Comparison of ENCODE assay signal across 10 cellular contexts in the genomic region with DNA sequence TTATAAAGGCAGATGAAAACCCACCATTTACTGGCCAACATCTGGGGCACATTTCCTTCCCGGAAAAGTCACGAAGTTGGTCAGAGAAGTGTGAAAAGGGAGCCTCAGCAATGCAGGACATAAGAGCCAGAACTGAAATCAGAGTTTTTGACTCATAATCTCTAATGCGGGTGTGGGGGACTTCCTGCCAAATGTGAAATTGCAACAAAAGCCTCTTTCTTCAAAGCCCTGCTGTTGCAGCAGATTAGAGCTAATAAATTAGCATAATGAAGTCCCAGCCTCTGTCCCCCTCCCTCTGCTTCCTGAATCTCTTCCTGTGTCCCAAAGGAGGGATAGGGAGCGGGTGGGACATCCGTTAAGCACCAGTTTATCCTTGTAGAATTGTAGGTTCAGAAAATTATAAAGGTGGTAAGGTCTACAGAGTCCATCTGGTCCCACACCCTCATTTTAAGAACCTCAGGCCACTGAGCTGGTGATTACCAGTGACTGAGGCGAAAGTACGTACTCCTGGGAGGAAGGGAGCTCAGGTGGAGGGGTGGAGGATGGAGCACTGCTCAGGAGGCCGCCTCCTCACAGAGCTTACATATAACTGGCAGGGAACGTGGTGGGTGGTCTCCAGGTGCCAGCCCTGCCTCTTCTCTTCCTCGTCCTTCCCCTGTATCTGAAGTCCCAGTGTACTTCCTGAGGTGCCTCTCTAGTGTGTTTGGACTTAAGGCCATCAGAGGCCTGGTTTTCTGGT. TPM values are rescaled to one million over a fixed set of nuclear protein-coding genes. Genes with fewer than 3 reads are reported as not detected.
DNase-seq lines count a peak whose midpoint lies in the region; ATAC-seq, FAIRE-seq and TF ChIP-seq lines count a peak whose summit lies in the region.
"Had no signal": no experiment of that assay in that cellular context is flagged by ENCODE, and none has a peak within 500 bp of the region (broad histone marks: within the 10 kb centered on the region; RNA-seq: fewer than 3 reads in every experiment).

No MANE protein-coding gene starts in this region.

- peaks cover 1% of the 10 kb centered on the region for H3K79me2 ChIP-seq in endothelial cell of umbilical vein (ENCODE audit: control insufficient read depth, insufficient read depth, low read length)

- no peaks in the 10 kb centered on the region for H3K27me3 Mint-ChIP-seq in stimulated activated naive CD8-positive, alpha-beta T cell treated with anti-CD3 and anti-CD28 coated beads, Interleukin-15, Interleukin-2, amounts not matched to agents 100 ng/mL and 50 ng/mL, for 24 hours

- no peak overlapping the region for H2AFZ ChIP-seq in endothelial cell of umbilical vein (ENCODE audit: low read depth, low read length)

- H3K36me3 Mint-ChIP-seq in stimulated activated naive CD8-positive, alpha-beta T cell treated with anti-CD3 and anti-CD28 coated beads, Interleukin-15, Interleukin-2, amounts not matched to agents 100 ng/mL and 50 ng/mL, for 24 hours (ENCODE audit: low read depth), result peaks cover 50% of the 10 kb centered on the region

- no peak overlapping the region for H3K4me2 ChIP-seq in endothelial cell of umbilical vein (ENCODE audit: insufficient read depth, low read length)

- DNase-seq in NK-92 treated with Interleukin-12 subunit alpha and Interleukin-12 subunit beta, amount 100 ng/mL, for 24 hours (lab: John Stamatoyannopoulos, UW), result peak; percentile 19
- DNase-seq in NK-92 (lab: John Stamatoyannopoulos, UW; ENCODE audit: unreplicated experiment) (no peak), endothelial cell of umbilical vein (ENCODE audit: low read depth, low spot score) (peak; percentile 46), hepatic stellate cell (ENCODE audit: low spot score) (no peak), NCI-H146 treated with DMSO at 0.1 percent for 48 hours (lab: John Stamatoyannopoulos, UW; ENCODE audit: unreplicated experiment) (no peak), RKO (ENCODE audit: low spot score) (no peak)
- DNase-seq: NCI-H1436 treated with DMSO at 0.1 percent for 48 hours had no signal

- dilution Hi-C loops in endothelial cell of umbilical vein (cut with MboI; ENCODE audit: extremely low pct_ligation_motif_present, low sequenced_read_pairs), result no loop called here

- ATAC-seq in HG03095 (IDR thresholded peaks at IDR 0.05; ENCODE audit: unreplicated experiment), result peak; percentile 67

- no peaks in the 10 kb centered on the region for H3K27me3 ChIP-seq in endothelial cell of umbilical vein (ENCODE audit: control insufficient read depth in 2 of 2, insufficient read depth in 2 of 2, low read length in 2 of 2)

- H4K20me1 ChIP-seq in endothelial cell of umbilical vein (replicated peaks; ENCODE audit: control insufficient read depth, extremely low read depth, insufficient read depth, low read length), result no peaks in the 10 kb centered on the region

- peak overlapping the region; percentile 36 for H3K27ac Mint-ChIP-seq in stimulated activated naive CD8-positive, alpha-beta T cell treated with anti-CD3 and anti-CD28 coated beads, Interleukin-15, Interleukin-2, amounts not matched to agents 100 ng/mL and 50 ng/mL, for 24 hours

- POLR2A ChIA-PET in endothelial cell of umbilical vein (lab: Charles Lee), result no interaction called here

- CTCF ChIA-PET in endothelial cell of umbilical vein (lab: Charles Lee), result interaction anchor here (4.0 kb wide), 1 partner anchor 116 kb away, joined by 18 read pairs; no protein-coding TSS in a partner anchor

- peaks cover 54% of the 10 kb centered on the region for H3K4me1 Mint-ChIP-seq in stimulated activated naive CD8-positive, alpha-beta T cell treated with anti-CD3 and anti-CD28 coated beads, Interleukin-15, Interleukin-2, amounts not matched to agents 100 ng/mL and 50 ng/mL, for 24 hours (ENCODE audit: low read depth)

- no peak for FAIRE-seq in endothelial cell of umbilical vein (lab: Jason Lieb, UNC)

- no peak overlapping the region for H3K9ac ChIP-seq in endothelial cell of umbilical vein (replicated peaks; ENCODE audit: extremely low read depth, insufficient read depth, low read length)

- H3K4me1 ChIP-seq in endothelial cell of umbilical vein (ENCODE audit: control insufficient read depth, extremely low read depth, insufficient read depth, low read length), result peaks cover 22% of the 10 kb centered on the region

- no peaks in the 10 kb centered on the region for H3K9me3 ChIP-seq in endothelial cell of umbilical vein (replicated peaks; ENCODE audit: control insufficient read depth, insufficient read depth, low read length)

- H3K4me3 Mint-ChIP-seq in stimulated activated naive CD8-positive, alpha-beta T cell treated with anti-CD3 and anti-CD28 coated beads, Interleukin-15, Interleukin-2, amounts not matched to agents 100 ng/mL and 50 ng/mL, for 24 hours, result no peak overlapping the region

- intact Hi-C loops in endothelial cell of umbilical vein (cut with micrococcal nuclease), result no loop called here

- no peak for TF ChIP-seq POLR2A in endothelial cell of umbilical vein (IDR thresholded peaks at IDR 0.05; ENCODE audit: low read depth, low read length)

- H3K36me3 ChIP-seq in endothelial cell of umbilical vein (ENCODE audit: control insufficient read depth in 2 of 2, extremely low read depth in 1 of 2, insufficient read depth in 2 of 2, low read length in 2 of 2), result peaks cover 0 to 25% of the 10 kb centered on the region in 2 experiments

- no peaks in the 10 kb centered on the region for H3K9me3 Mint-ChIP-seq in stimulated activated naive CD8-positive, alpha-beta T cell treated with anti-CD3 and anti-CD28 coated beads, Interleukin-15, Interleukin-2, amounts not matched to agents 100 ng/mL and 50 ng/mL, for 24 hours

- no peaks in the 10 kb centered on the region for H3K9me1 ChIP-seq in endothelial cell of umbilical vein (replicated peaks; ENCODE audit: control insufficient read depth, extremely low read depth, insufficient read depth, low read length)

- no peak overlapping the region for H3K27ac ChIP-seq in endothelial cell of umbilical vein (ENCODE audit: insufficient read depth, low read depth, low read length)
- H3K27ac ChIP-seq: 22Rv1 had no signal

- no TSS peak for BruUV-seq in endothelial cell of umbilical vein (replicated peaks; lab: Mats Ljungman, UMichigan)

- no peak overlapping the region for H3K4me3 ChIP-seq in endothelial cell of umbilical vein (replicated peaks in 1 of 3; ENCODE audit: insufficient read depth in 1 of 3, low read depth in 1 of 3, low read length in 3 of 3)

- TF ChIP-seq CTCF in endothelial cell of umbilical vein (IDR thresholded peaks at IDR 0.05; ENCODE audit: extremely low read depth in 1 of 2, insufficient read depth in 1 of 2, low read depth in 1 of 2, low read length in 2 of 2), result no peak

TF ChIP-seq in endothelial cell of umbilical vein, 7 proteins besides CTCF, POLR2A, EP300 and RAD21:
- TF ChIP-seq MAX (IDR thresholded peaks at IDR 0.05; ENCODE audit: insufficient read depth, insufficient read length), result no peak
- TF ChIP-seq MYC (IDR thresholded peaks at IDR 0.05; ENCODE audit: low read depth, low read length), result no peak
- TF ChIP-seq EZH2 (IDR thresholded peaks at IDR 0.05; ENCODE audit: borderline replicate concordance, low read depth, low read length, severe bottlenecking), result no peak
- TF ChIP-seq POLR2AphosphoS5 (IDR thresholded peaks at IDR 0.05; ENCODE audit: insufficient read depth, low read depth, low read length), result no peak
- no peak for TF ChIP-seq JUN (IDR thresholded peaks at IDR 0.05; ENCODE audit: borderline replicate concordance, insufficient read depth, insufficient read length, low read depth)

RNA-seq across cellular contexts. Expression of gene ST6GAL1, which starts 35.0 kb away (rescaled TPM):
- 86.5 and 101 TPM in 2 replicates for total RNA-seq in endothelial cell of umbilical vein
- polyA plus RNA-seq in endothelial cell of umbilical vein, result 61.2 and 63.9 TPM in 2 replicates
- polyA plus RNA-seq in endothelial cell of umbilical vein (2011; cell fraction: cytosol; rRNA removed), result 53.7 and 67.6 TPM in 2 replicates
- 62.9 and 68.0 TPM in 2 replicates for polyA plus RNA-seq in endothelial cell of umbilical vein (2011; cell fraction: nucleus; rRNA removed)
- 71.0 and 77.4 TPM in 2 replicates for polyA plus RNA-seq in endothelial cell of umbilical vein (2012)
- 219 and 220 TPM in 2 replicates for polyA minus RNA-seq in endothelial cell of umbilical vein
- 0.51 TPM for polyA minus RNA-seq in endothelial cell of umbilical vein (2011; cell fraction: cytosol; rRNA and poly(A)+ RNA removed)
- 91.7 and 129 TPM in 2 replicates for polyA minus RNA-seq in endothelial cell of umbilical vein (2011; cell fraction: nucleus; rRNA and poly(A)+ RNA removed)

Comparison
In these comparisons a context has a peak if more than half of its experiments do, and no peak if none do; other contexts are left out.
1. DNase-seq: peak in NK-92 treated with Interleukin-12 subunit alpha and Interleukin-12 subunit beta, amount 100 ng/mL, for 24 hours (single experiment) and endothelial cell of umbilical vein (single experiment); none in NK-92 (single experiment), hepatic stellate cell (single experiment), NCI-H146 treated with DMSO at 0.1 percent for 48 hours (single experiment) and RKO (single experiment).